10 cellular contexts compared by ENCODE assay signal in genomic region chr1:150429805-150430204, GRCh38. TPM values are rescaled to one million over a fixed set of nuclear protein-coding genes. Genes with fewer than 3 reads are reported as not detected.
DNase-seq lines count a peak whose midpoint lies in the region; TF ChIP-seq lines count a peak whose summit lies in the region.
"Had no signal": no experiment of that assay in that cellular context is flagged by ENCODE, and none has a peak within 500 bp of the region (broad histone marks: within the 10 kb centered on the region; RNA-seq: fewer than 3 reads in every experiment).

No MANE protein-coding gene starts in this region.

- no peaks in the 10 kb centered on the region for H3K36me3 ChIP-seq in A673 (ENCODE audit: insufficient read depth, low read length, poor library complexity, severe bottlenecking)
- no peaks in the 10 kb centered on the region for H3K36me3 ChIP-seq in uterus

- no peak overlapping the region for H3K27ac ChIP-seq in A673 (ENCODE audit: low read depth, low read length, poor library complexity, severe bottlenecking)
- no peak overlapping the region for H3K27ac ChIP-seq in uterus
- H3K27ac ChIP-seq: epithelial cell of prostate, spleen had no signal

- H3K9me3 ChIP-seq in A673 (ENCODE audit: low read depth, low read length, poor library complexity, severe bottlenecking) (no peaks in the 10 kb centered on the region), uterus (no peaks in the 10 kb centered on the region)
- H3K9me3 ChIP-seq: spleen had no signal

- no peak for TF ChIP-seq POLR2A in uterus (IDR thresholded peaks at IDR 0.05)

- DNase-seq in A673 (ENCODE audit: low spot score), result peak; percentile 30
- peak; percentile 23 for DNase-seq in GM10266 (ENCODE audit: extremely low spot score)
- DNase-seq in RPMI8226, result peak; percentile 24
- peak; percentile 37 for DNase-seq in fibroblast of pulmonary artery (ENCODE audit: low read depth)
- DNase-seq in effector CD8-positive, alpha-beta T cell (lab: John Stamatoyannopoulos, UW), result no peak
- DNase-seq in NCI-H2107 (lab: John Stamatoyannopoulos, UW), result no peak
- DNase-seq in NCI-H128 (lab: John Stamatoyannopoulos, UW; ENCODE audit: unreplicated experiment), result no peak
- DNase-seq in uterus, result no peak
- DNase-seq: spleen had no signal

- BruUV-seq in A673 (replicated peaks; lab: Mats Ljungman, UMichigan), result no TSS peak

- H3K4me3 ChIP-seq in A673 (ENCODE audit: low read depth, low read length, poor library complexity, severe bottlenecking) (no peak overlapping the region), fibroblast of pulmonary artery (replicated peaks; ENCODE audit: low read depth, low read length) (no peak overlapping the region), uterus (no peak overlapping the region)
- H3K4me3 ChIP-seq: spleen had no signal

- POLR2A ChIA-PET in A673 (lab: Charles Lee; ENCODE audit: low non-redundant PET), result interaction anchor here (0.5 kb wide), 1 partner anchor 551 kb away, joined by 6 read pairs; no protein-coding TSS in a partner anchor

- intact Hi-C loops in A673 (cut with micrococcal nuclease; ENCODE audit: unreplicated experiment) (loop anchor here (5.0 kb wide), 1 partner anchor 33 kb away; no protein-coding TSS in a partner anchor), uterus (cut with DNase I; ENCODE audit: low total_unique reads) (no loop called here)

- CTCF ChIA-PET in A673 (lab: Charles Lee), result no interaction called here

- H3K27me3 ChIP-seq in A673 (replicated peaks; ENCODE audit: insufficient read depth, low read depth, low read length, poor library complexity) (no peaks in the 10 kb centered on the region), uterus (no peaks in the 10 kb centered on the region)
- H3K27me3 ChIP-seq: spleen had no signal

- H3K4me1 ChIP-seq in A673 (ENCODE audit: insufficient read depth, low read length, poor library complexity, severe bottlenecking) (no peaks in the 10 kb centered on the region), uterus (no peaks in the 10 kb centered on the region)
- H3K4me1 ChIP-seq: spleen had no signal

- peak; percentile 38 for TF ChIP-seq CTCF in A673 (conservative IDR thresholded peaks at IDR 0.05; ENCODE audit: low read depth, low read length)
- peak; percentile 48 for TF ChIP-seq CTCF in GM10266 (IDR thresholded peaks at IDR 0.05; ENCODE audit: control insufficient read depth, insufficient read depth, low read depth, missing control alignments)
- peak; percentile 32 for TF ChIP-seq CTCF in fibroblast of pulmonary artery (IDR thresholded peaks at IDR 0.05; ENCODE audit: low read length, missing control alignments)
- no peak for TF ChIP-seq CTCF in uterus (IDR thresholded peaks at IDR 0.05)

RNA-seq across cellular contexts. Expression of gene TARS2, which starts 57.4 kb away (rescaled TPM):
- 32.0 and 36.6 TPM in 2 replicates for total RNA-seq in A673 (2021)
- 10 to 100 TPM in 2 of 4 donors, 1 to 10 TPM in 2; 4.6 to 22.6 (median 10.2) TPM for total RNA-seq in uterus

Comparison
In these comparisons a context has a peak if more than half of its experiments do, and no peak if none do; other contexts are left out.
1. DNase-seq: peak in A673 (single experiment), GM10266 (single experiment), RPMI8226 (single experiment) and fibroblast of pulmonary artery (single experiment); none in effector CD8-positive, alpha-beta T cell (single experiment), NCI-H2107 (single experiment), NCI-H128 (single experiment) and uterus (0 of 2).
2. CTCF ChIP-seq: peak in A673 (single experiment), GM10266 (single experiment) and fibroblast of pulmonary artery (single experiment); none in uterus (0 of 4).